Comparison of ENCODE assay signal across 22 cellular contexts in genomic region chr4:73344106-73344505, GRCh38. TPM values are rescaled to one million over a fixed set of nuclear protein-coding genes. Genes with fewer than 3 reads are reported as not detected.
DNase-seq lines count a peak whose midpoint lies in the region; ATAC-seq and TF ChIP-seq lines count a peak whose summit lies in the region.
"Had no signal": no experiment of that assay in that cellular context is flagged by ENCODE, and none has a peak within 500 bp of the region (broad histone marks: within the 10 kb centered on the region; RNA-seq: fewer than 3 reads in every experiment).

No MANE protein-coding gene starts in this region.

- intact Hi-C loops in right lobe of liver (cut with DNase I) = loop anchor here in 1 of 2 donors (10.0 kb wide), 1 partner anchor 61 kb away; the partner anchor contains the start of gene ALB

- H2AFZ ChIP-seq in hepatocyte = no peak overlapping the region
- H2AFZ ChIP-seq: GM23338 had no signal

- H3K4me1 ChIP-seq in hepatocyte (ENCODE audit: insufficient read depth) (peaks cover 53% of the 10 kb centered on the region), right lobe of liver (peaks cover 0 to 37% (median 11%) of the 10 kb centered on the region in 4 donors), Peyer's patch (no peaks in the 10 kb centered on the region)

- TF ChIP-seq CTCF in hepatocyte (IDR thresholded peaks at IDR 0.05; ENCODE audit: poor library complexity) (no peak), right lobe of liver (IDR thresholded peaks at IDR 0.05) (no peak), Peyer's patch (IDR thresholded peaks at IDR 0.05) (no peak)

- WGBS in hepatocyte (ENCODE audit: low lambda C conversion rate, missing lambda C conversion rate) = 88% methylated on average over 1 of the region's 1 CpG
- WGBS in right lobe of liver (ENCODE audit: insufficient coverage, low coverage, low lambda C conversion rate, missing lambda C conversion rate) = 33% methylated on average over 1 of the region's 1 CpG

- no peaks in the 10 kb centered on the region for H3K9me3 ChIP-seq in hepatocyte (ENCODE audit: low read depth)
- no peaks in the 10 kb centered on the region for H3K9me3 ChIP-seq in right lobe of liver
- H3K9me3 ChIP-seq in Peyer's patch = no peaks in the 10 kb centered on the region

- no peak for TF ChIP-seq POLR2A in right lobe of liver (IDR thresholded peaks at IDR 0.05)
- TF ChIP-seq POLR2A in Peyer's patch (IDR thresholded peaks at IDR 0.05) = no peak

- H3K79me2 ChIP-seq in hepatocyte = no peaks in the 10 kb centered on the region

- H3K27ac ChIP-seq in hepatocyte (peak overlapping the region; percentile 60), right lobe of liver (peak overlapping the region; percentile 69 to 90 (median 84)), Peyer's patch (no peak overlapping the region)

- H3K9me2 ChIP-seq in hepatocyte (replicated peaks; ENCODE audit: insufficient read depth) = no peaks in the 10 kb centered on the region

- H3K4me2 ChIP-seq in hepatocyte = peak overlapping the region; percentile 54
- H3K4me2 ChIP-seq: GM23338 had no signal

- no peaks in the 10 kb centered on the region for H3K27me3 ChIP-seq in hepatocyte
- no peaks in the 10 kb centered on the region for H3K27me3 ChIP-seq in right lobe of liver
- H3K27me3 ChIP-seq in Peyer's patch = no peaks in the 10 kb centered on the region

- no peaks in the 10 kb centered on the region for H4K20me1 ChIP-seq in hepatocyte (ENCODE audit: insufficient read depth, poor library complexity, severe bottlenecking)

- ATAC-seq in right lobe of liver (no peak), HG03280 (IDR thresholded peaks at IDR 0.05; ENCODE audit: unreplicated experiment) (no peak), HG03139 (IDR thresholded peaks at IDR 0.05; ENCODE audit: unreplicated experiment) (no peak)
- ATAC-seq: HCT116 had no signal

- H3K4me3 ChIP-seq in hepatocyte (no peak overlapping the region), right lobe of liver (peak overlapping the region; percentile 18 to 43 (median 42)), Peyer's patch (no peak overlapping the region)
- H3K4me3 ChIP-seq: GM23338 had no signal

- peak; percentile 12 to 35 for DNase-seq in NCI-H526 (lab: John Stamatoyannopoulos, UW)
- DNase-seq in hepatocyte (ENCODE audit: low spot score) = no peak
- DNase-seq in right lobe of liver = no peak
- no peak for DNase-seq in Peyer's patch
- DNase-seq: C1 segment of cervical spinal cord; Calu3; CD4-positive, alpha-beta memory T cell; COR-L47; DMS53; DMS79 treated with DMSO at 0.1 percent for 48 hours; GF-D8; H9 had no signal

- H3K36me3 ChIP-seq in hepatocyte (replicated peaks; ENCODE audit: insufficient read depth, low read depth) = no peaks in the 10 kb centered on the region
- no peaks in the 10 kb centered on the region for H3K36me3 ChIP-seq in right lobe of liver
- no peaks in the 10 kb centered on the region for H3K36me3 ChIP-seq in Peyer's patch

RNA-seq across cellular contexts. Expression of gene ALB, which starts 60.0 kb away (rescaled TPM):
- 25,578 and 26,686 TPM in 2 replicates for total RNA-seq in hepatocyte
- polyA plus RNA-seq in hepatocyte = 7,370 and 11,384 TPM in 2 replicates
- total RNA-seq in right lobe of liver = over 10,000 TPM; 46,361 to 117,834 (median 75,397) TPM
- 1 to 10 TPM in 1 of 4 donors, under 1 TPM in 1, not detected in 2; 0.66 to 2.5 TPM for total RNA-seq in Peyer's patch
- total RNA-seq: A172; A673; Calu3; CD4-positive, alpha-beta memory T cell; Daoy; G401; GM23338; H4; H9 had no signal
- polyA plus RNA-seq: BJ; CD4-positive, alpha-beta memory T cell; GM23338 had no signal

Comparison
In these comparisons a context has a peak if more than half of its experiments do, and no peak if none do; other contexts are left out.
1. DNase-seq: peak in NCI-H526 (2 of 2); none in hepatocyte (single experiment), right lobe of liver (0 of 3) and Peyer's patch (0 of 3).
2. H3K27ac ChIP-seq: peak in hepatocyte (single experiment) and right lobe of liver (3 of 3); none in Peyer's patch (0 of 4).
3. H3K4me3 ChIP-seq: peak in right lobe of liver (3 of 3); none in hepatocyte (single experiment) and Peyer's patch (0 of 4).
4. RNA of gene ALB, which starts 60.0 kb away (total RNA-seq): 46,361 to 117,834 TPM in right lobe of liver and 25,578 to 26,686 TPM in hepatocyte; 0.66 to 2.5 TPM in Peyer's patch; every median in the first group is over 1,000 times any median in the second.